Comparison of ENCODE assay signal across 17 cellular contexts in genomic region chr7:1829111-1829510, GRCh38.
DNase-seq lines count a peak whose midpoint lies in the region; ATAC-seq and TF ChIP-seq lines count a peak whose summit lies in the region.
"Had no signal": no experiment of that assay in that cellular context is flagged by ENCODE, and none has a peak within 500 bp of the region (broad histone marks: within the 10 kb centered on the region; RNA-seq: fewer than 3 reads in every experiment).

No MANE protein-coding gene starts in this region.

- H3K27me3 ChIP-seq in heart right ventricle (no peaks in the 10 kb centered on the region), aorta (ENCODE audit: control insufficient read depth in 1 of 2, insufficient read depth in 2 of 2, low read length in 1 of 2) (no peaks in the 10 kb centered on the region)

- WGBS in heart right ventricle, 2 donors, result 94 to 96% methylated on average over 22 of the region's 22 CpGs
- WGBS in aorta, 2 donors, result 93 to 97% methylated on average over 22 of the region's 22 CpGs

- H3K4me3 ChIP-seq in heart right ventricle (no peak overlapping the region), aorta (ENCODE audit: low read length in 2 of 2) (no peak overlapping the region)
- H3K4me3 ChIP-seq: GM12878, GM23248 had no signal

- H3K27ac ChIP-seq in heart right ventricle (no peak overlapping the region), aorta (ENCODE audit: low read depth in 1 of 2, low read length in 2 of 2) (no peak overlapping the region)
- H3K27ac ChIP-seq: GM23248 had no signal

- no peaks in the 10 kb centered on the region for H3K36me3 ChIP-seq in heart right ventricle
- H3K36me3 ChIP-seq in aorta (ENCODE audit: control insufficient read depth in 1 of 2, insufficient read depth in 2 of 2, low read length in 1 of 2), result no peaks in the 10 kb centered on the region

- H3K4me1 ChIP-seq in heart right ventricle (no peaks in the 10 kb centered on the region), aorta (ENCODE audit: control insufficient read depth in 1 of 2, insufficient read depth in 2 of 2, low read length in 2 of 2) (no peaks in the 10 kb centered on the region)
- H3K4me1 ChIP-seq: Caco-2 had no signal

- H3K9me3 ChIP-seq in heart right ventricle, result peaks cover 0 to 34% (median 0%) of the 10 kb centered on the region in 11 donors
- no peaks in the 10 kb centered on the region for H3K9me3 ChIP-seq in aorta (ENCODE audit: control insufficient read depth, low read length)
- H3K9me3 ChIP-seq: Caco-2 had no signal

- peak; percentile 26 for DNase-seq in Right ventricle myocardium superior
- no peak for DNase-seq in heart right ventricle
- peak; percentile 10 for DNase-seq in left ventricle myocardium superior
- peak in 6 of 10 donors; percentile 1 to 73 (median 30) for DNase-seq in posterior cingulate gyrus
- DNase-seq in aorta, result peak; percentile 27 to 64
- DNase-seq in NCI-H187 treated with DMSO at 0.1 percent for 48 hours (lab: John Stamatoyannopoulos, UW), result no peak
- DNase-seq: GM23248, Karpas-422, NCI-H1105 treated with DMSO at 0.1 percent for 48 hours, NCI-H1930, NCI-H2171, NCI-H446 treated with DMSO at 0.1 percent for 48 hours, NCI-H82 had no signal

- intact Hi-C loops in Right ventricle myocardium superior (cut with DNase I) (no loop called here), heart right ventricle (cut with DNase I) (no loop called here), left ventricle myocardium superior (cut with micrococcal nuclease) (no loop called here), posterior cingulate gyrus (cut with DNase I) (no loop called here), aorta (cut with DNase I) (no loop called here)

- no peak for ATAC-seq in Right ventricle myocardium superior (ENCODE audit: poor library complexity)
- no peak for ATAC-seq in heart right ventricle
- ATAC-seq in left ventricle myocardium superior, result no peak
- no peak for ATAC-seq in aorta (ENCODE audit: low FRiP score)
- no peak for ATAC-seq in GM18517 (IDR thresholded peaks at IDR 0.05; ENCODE audit: unreplicated experiment)
- ATAC-seq: GM12878, HCT116 had no signal

- no peak for TF ChIP-seq CTCF in heart right ventricle (IDR thresholded peaks at IDR 0.05)

Comparison
In these comparisons a context has a peak if more than half of its experiments do, and no peak if none do; other contexts are left out.
1. DNase-seq: peak in Right ventricle myocardium superior (single experiment), left ventricle myocardium superior (single experiment), posterior cingulate gyrus (6 of 10) and aorta (2 of 2); none in heart right ventricle (0 of 2) and NCI-H187 treated with DMSO at 0.1 percent for 48 hours (single experiment).